Comparison of ENCODE assay signal across 25 cellular contexts in the genomic region with DNA sequence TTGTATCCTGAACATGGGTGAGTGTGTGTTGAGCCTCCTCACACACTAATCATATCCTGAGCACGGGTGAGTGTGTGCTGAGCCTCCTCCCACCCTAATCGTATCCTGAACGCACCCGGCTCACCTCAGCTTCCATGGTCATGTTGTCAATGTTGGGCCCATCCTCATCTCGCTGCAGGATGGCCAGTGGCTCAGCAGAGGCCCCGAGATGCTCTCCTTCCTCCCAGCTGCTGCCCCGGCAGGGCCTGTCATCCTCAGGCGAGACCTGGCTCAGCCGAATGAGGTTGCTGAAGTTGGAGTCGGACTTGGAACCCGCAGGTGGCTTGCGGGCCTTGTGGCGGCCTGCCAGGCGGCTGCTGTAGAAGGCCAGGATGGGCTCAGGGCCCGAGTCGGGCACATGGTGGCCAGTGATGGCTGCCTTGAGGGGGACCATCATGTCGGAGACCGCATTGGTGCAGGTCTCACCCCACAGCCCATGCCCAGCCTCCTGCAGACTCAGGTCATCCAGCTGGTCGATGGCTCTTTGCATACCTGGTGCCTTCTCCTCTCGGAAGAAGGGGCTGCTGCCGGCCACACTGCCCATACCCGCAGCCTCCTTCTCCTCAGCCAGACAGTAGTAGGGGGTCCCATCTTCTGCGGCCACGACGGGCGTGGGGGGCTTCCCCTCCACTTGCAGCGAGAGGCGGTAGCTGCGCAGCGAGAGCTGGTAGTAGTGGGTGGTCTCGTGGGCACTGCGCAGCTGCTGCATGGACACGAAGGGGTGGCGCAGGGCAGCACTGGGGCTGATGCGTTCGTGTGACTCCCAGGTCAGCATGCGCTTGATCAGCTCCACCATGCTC. TPM values are rescaled to one million over a fixed set of nuclear protein-coding genes. Genes with fewer than 3 reads are reported as not detected.
DNase-seq lines count a peak whose midpoint lies in the region; ATAC-seq, FAIRE-seq and TF ChIP-seq lines count a peak whose summit lies in the region.
"Had no signal": no experiment of that assay in that cellular context is flagged by ENCODE, and none has a peak within 500 bp of the region (broad histone marks: within the 10 kb centered on the region; RNA-seq: fewer than 3 reads in every experiment).

No MANE protein-coding gene starts in this region.

- intact Hi-C loops in K562 (cut with micrococcal nuclease), result no loop called here
- intact Hi-C loops in lower lobe of right lung (cut with DNase I), result no loop called here

- H2AFZ ChIP-seq in SK-N-SH (ENCODE audit: low read depth), result no peak overlapping the region
- no peak overlapping the region for H2AFZ ChIP-seq in K562 (ENCODE audit: low read depth, low read length)

- H3K4me3 ChIP-seq in SK-N-SH (ENCODE audit: low read depth in 2 of 2, low read length in 1 of 2) (no peak overlapping the region), K562 (no peak overlapping the region), lower lobe of right lung (no peak overlapping the region), Peyer's patch (no peak overlapping the region)
- H3K4me3 ChIP-seq: GM12878 had no signal

- H3K9me3 ChIP-seq in SK-N-SH (no peaks in the 10 kb centered on the region), K562 (replicated peaks; ENCODE audit: control insufficient read depth, insufficient read depth, low read depth, low read length) (no peaks in the 10 kb centered on the region), lower lobe of right lung (no peaks in the 10 kb centered on the region), Peyer's patch (no peaks in the 10 kb centered on the region)

- no peak for ATAC-seq in SK-N-SH treated with all-trans-retinoic acid at 6 μM for 48 hours
- no peak; the same call in 2 of the 3 replicates for ATAC-seq in K562
- no peak for ATAC-seq in lower lobe of right lung
- ATAC-seq: GM12878 had no signal

- DNase-seq in SK-N-SH (peak; percentile 11), K562 (ENCODE audit: extremely low read depth in 1 of 4, low spot score in 3 of 4) (no peak), lower lobe of right lung (peak; percentile 44), GM10266 (ENCODE audit: extremely low spot score) (no peak), Peyer's patch (no peak), SKM-1 (lab: John Stamatoyannopoulos, UW; ENCODE audit: unreplicated experiment) (no peak)
- DNase-seq: 8988T, Calu3, DMS153, GOT3, Karpas-422, NCI-H1092, NCI-H1417 treated with DMSO at 0.1 percent for 48 hours, NCI-H1694 treated with DMSO at 0.1 percent for 48 hours, NCI-H2081, NCI-H2171, NCI-H226, NCI-H510A, NCI-H69 had no signal

- CTCF ChIA-PET in SK-N-SH (lab: Yijun Ruan, JAX) (interaction anchor here (1.0 kb wide), 1 partner anchor 14 kb away, joined by 4 read pairs; no protein-coding TSS in a partner anchor), K562 (lab: Yijun Ruan, JAX; ENCODE audit: low intra/inter-chr PET ratio) (no interaction called here)

- TF ChIP-seq CTCF in SK-N-SH (IDR thresholded peaks at IDR 0.05) (no peak), K562 (IDR thresholded peaks at IDR 0.05 in 2 of 3, conservative IDR thresholded peaks at IDR 0.05 in 1 of 3; ENCODE audit: insufficient read depth in 2 of 3, low read depth in 1 of 3, low read length in 3 of 3) (no peak), lower lobe of right lung (IDR thresholded peaks at IDR 0.05) (no peak), GM10266 (IDR thresholded peaks at IDR 0.05; ENCODE audit: control insufficient read depth, insufficient read depth, low read depth, missing control alignments) (no peak), Peyer's patch (IDR thresholded peaks at IDR 0.05) (no peak)

- no TSS peak for BruUV-seq in K562 (replicated peaks; lab: Mats Ljungman, UMichigan)

- TF ChIP-seq RAD21 in SK-N-SH (IDR thresholded peaks at IDR 0.05; ENCODE audit: low read length) (no peak), K562 (CRISPR knock-in tag; conservative IDR thresholded peaks at IDR 0.05 in 1 of 2, IDR thresholded peaks at IDR 0.05 in 1 of 2) (no peak)

- in situ Hi-C loops in K562 (cut with MboI), result no loop called here

- no peaks in the 10 kb centered on the region for H3K4me1 ChIP-seq in SK-N-SH (ENCODE audit: control insufficient read depth in 1 of 2, insufficient read depth in 2 of 2, low read depth in 1 of 2, low read length in 1 of 2)
- H3K4me1 ChIP-seq in K562 (replicated peaks in 1 of 2; ENCODE audit: control insufficient read depth in 2 of 2, insufficient read depth in 2 of 2, low read length in 2 of 2), result peaks cover 0 to 36% of the 10 kb centered on the region in 2 experiments; a peak in 2 of 5 replicates
- no peaks in the 10 kb centered on the region for H3K4me1 ChIP-seq in lower lobe of right lung
- no peaks in the 10 kb centered on the region for H3K4me1 ChIP-seq in Peyer's patch

- peaks cover 0 to 19% of the 10 kb centered on the region in 2 experiments for H3K36me3 ChIP-seq in SK-N-SH (replicated peaks in 1 of 2; ENCODE audit: control insufficient read depth in 1 of 2, insufficient read depth in 2 of 2, low read length in 1 of 2)
- peaks cover 15% of the 10 kb centered on the region; the same call in 2 of the 3 replicates for H3K36me3 ChIP-seq in K562 (ENCODE audit: control insufficient read depth, insufficient read depth, low read length)
- H3K36me3 ChIP-seq in lower lobe of right lung, result peaks cover 47% of the 10 kb centered on the region
- peaks cover 0 to 32% (median 0%) of the 10 kb centered on the region in 3 donors for H3K36me3 ChIP-seq in Peyer's patch

- H4K20me1 ChIP-seq in SK-N-SH (ENCODE audit: insufficient read depth) (no peaks in the 10 kb centered on the region), K562 (replicated peaks; ENCODE audit: control insufficient read depth, insufficient read depth, low read length) (0 out of 2 replicates have a peak, but pooled peaks cover 5% of the 10 kb centered on the region)

- no peak overlapping the region for H3K9ac ChIP-seq in SK-N-SH
- H3K9ac ChIP-seq in K562 (ENCODE audit: insufficient read depth in 1 of 2, low read depth in 2 of 2, low read length in 2 of 2), result peak overlapping the region in 1 of 2 experiments; percentile 48; a peak in 2 of 4 replicates

- H3K9me1 ChIP-seq in K562 (ENCODE audit: control insufficient read depth, insufficient read depth, low read length), result no peaks in the 10 kb centered on the region

- FAIRE-seq in K562 (lab: Jason Lieb, UNC), result no peak
- FAIRE-seq: G401.6, GM12878, RCC 7860 had no signal

- H3K27me3 ChIP-seq in SK-N-SH (ENCODE audit: insufficient read depth) (no peaks in the 10 kb centered on the region), K562 (ENCODE audit: control insufficient read depth in 2 of 2, insufficient read depth in 2 of 2, low read length in 2 of 2) (peaks cover 0 to 6% of the 10 kb centered on the region in 2 experiments; a peak in 1 of 5 replicates), lower lobe of right lung (ENCODE audit: low read depth) (no peaks in the 10 kb centered on the region), Peyer's patch (no peaks in the 10 kb centered on the region)

- POLR2A ChIA-PET in SK-N-SH (lab: Yijun Ruan, JAX) (interaction anchor here (0.7 kb wide), 2 partner anchors 9 kb away, joined by 3 to 4 read pairs; no protein-coding TSS in a partner anchor), K562 (lab: Yijun Ruan, JAX) (interaction anchor here (0.7 to 2.6 kb wide), 6 partner anchors 9 to 260 kb away, joined by 4 to 19 read pairs (median 4); no protein-coding TSS in a partner anchor)

- no peaks in the 10 kb centered on the region for H3F3A ChIP-seq in SK-N-SH (replicated peaks; ENCODE audit: insufficient read depth)

- H3K4me2 ChIP-seq in SK-N-SH (no peak overlapping the region), K562 (ENCODE audit: insufficient read depth, low read length) (no peak overlapping the region)

- TF ChIP-seq EP300 in SK-N-SH (IDR thresholded peaks at IDR 0.05; ENCODE audit: borderline replicate concordance in 1 of 2, low read depth in 1 of 2, low read length in 1 of 2), result no peak
- no peak for TF ChIP-seq EP300 in K562 (IDR thresholded peaks at IDR 0.05; ENCODE audit: low read length)

- no peak overlapping the region for H3K27ac ChIP-seq in SK-N-SH (ENCODE audit: low read depth in 2 of 2, low read length in 1 of 2)
- no peak overlapping the region for H3K27ac ChIP-seq in K562 (ENCODE audit: extremely low read depth, low read depth, low read length)
- no peak overlapping the region for H3K27ac ChIP-seq in lower lobe of right lung
- no peak overlapping the region for H3K27ac ChIP-seq in Peyer's patch
- H3K27ac ChIP-seq: HL-60 had no signal

- no peaks in the 10 kb centered on the region for H3K9me2 ChIP-seq in SK-N-SH

- TF ChIP-seq POLR2A in K562 (conservative IDR thresholded peaks at IDR 0.05), result no peak
- TF ChIP-seq POLR2A in Peyer's patch (IDR thresholded peaks at IDR 0.05), result no peak

- 93% methylated on average over 32 of the region's 37 CpGs for WGBS in SK-N-SH (ENCODE audit: low lambda C conversion rate)
- WGBS in K562 (ENCODE audit: insufficient coverage, low coverage, missing lambda C conversion rate), result 72% methylated on average over 34 of the region's 37 CpGs

- H3K79me2 ChIP-seq in SK-N-SH (ENCODE audit: insufficient read depth) (no peaks in the 10 kb centered on the region), K562 (ENCODE audit: control insufficient read depth, insufficient read depth, low read length) (no peaks in the 10 kb centered on the region)

RNA-seq across cellular contexts. Expression of a gene that starts 9.6 kb away (rescaled TPM):
- polyA plus RNA-seq in SK-N-SH (2012; rRNA removed), result 0.13 and 0.23 TPM in 2 replicates
- 0.01 and 0.09 TPM in 2 replicates for polyA plus RNA-seq in SK-N-SH (2012; cell fraction: cytosol; rRNA removed)
- 0.43 and 0.52 TPM in 2 replicates for polyA plus RNA-seq in SK-N-SH (2012; cell fraction: nucleus; rRNA removed)
- total RNA-seq in K562 (2011; cell fraction: chromatin; rRNA removed; ENCODE audit: low replicate concordance), result not detected in 2 replicates
- total RNA-seq in K562 (2011; cell fraction: nucleolus; rRNA removed), result 0.13 TPM in 1 of 2 replicates, not detected in the other
- 0.31 TPM in 1 of 2 replicates, not detected in the other for total RNA-seq in K562 (2011; cell fraction: nucleoplasm; rRNA removed)
- 0.08 TPM in 1 of 2 replicates, not detected in the other for total RNA-seq in K562 (2014; rRNA removed)
- not detected in 2 replicates for total RNA-seq in K562 (2014; rRNA removed; fragmentation: Illumina TruSeq; extraction: Trizol)
- total RNA-seq in K562 (2015; rRNA removed; fragmentation: Illumina TruSeq; extraction: Trizol), result not detected in 2 replicates
- 0.07 and 0.09 TPM in 2 replicates for total RNA-seq in K562 (2021)
- polyA plus RNA-seq in K562 (2011; rRNA removed), result 0.06 TPM in 1 of 2 replicates, not detected in the other
- polyA plus RNA-seq in K562 (2011; cell fraction: cytosol; rRNA removed), result 0.06 TPM in 2 replicates
- 0.10 TPM in 1 of 2 replicates, not detected in the other for polyA plus RNA-seq in K562 (2011; cell fraction: nucleus; rRNA removed)
- 0.08 and 0.10 TPM in 2 replicates for polyA plus RNA-seq in K562 (2012)
- polyA plus RNA-seq in K562 (2014; fragmentation: Illumina TruSeq; extraction: Trizol), result not detected in 2 replicates
- polyA plus RNA-seq in K562 (2014; fragmentation: Nextera tagmentation; extraction: Ambion mirVana), result not detected
- polyA plus RNA-seq in K562 (2014; rRNA removed), result 0.05 TPM in 1 of 2 replicates, not detected in the other
- polyA minus RNA-seq in K562 (2011; rRNA and poly(A)+ RNA removed), result not detected in 2 replicates
- not detected in 2 replicates for polyA minus RNA-seq in K562 (2011; cell fraction: cytosol; rRNA and poly(A)+ RNA removed)
- not detected in 2 replicates for polyA minus RNA-seq in K562 (2011; cell fraction: nucleus; rRNA and poly(A)+ RNA removed)
- 0.21 TPM for total RNA-seq in lower lobe of right lung
- not detected for total RNA-seq in Peyer's patch
- total RNA-seq: OCI-LY7 had no signal

RNA-seq across cellular contexts. Expression of a gene that starts 31.9 kb away (rescaled TPM):
- 449 and 511 TPM in 2 replicates for polyA plus RNA-seq in SK-N-SH (2012; rRNA removed)
- polyA plus RNA-seq in SK-N-SH (2012; cell fraction: cytosol; rRNA removed), result 156 and 261 TPM in 2 replicates
- 418 and 461 TPM in 2 replicates for polyA plus RNA-seq in SK-N-SH (2012; cell fraction: nucleus; rRNA removed)
- total RNA-seq in K562 (2011; cell fraction: chromatin; rRNA removed; ENCODE audit: low replicate concordance), result 107 and 382 TPM in 2 replicates
- total RNA-seq in K562 (2011; cell fraction: nucleolus; rRNA removed), result 428 and 489 TPM in 2 replicates
- total RNA-seq in K562 (2011; cell fraction: nucleoplasm; rRNA removed), result 273 and 275 TPM in 2 replicates
- 112 and 167 TPM in 2 replicates for total RNA-seq in K562 (2014; rRNA removed)
- total RNA-seq in K562 (2014; rRNA removed; fragmentation: Illumina TruSeq; extraction: Trizol), result 25.6 and 32.7 TPM in 2 replicates
- total RNA-seq in K562 (2015; rRNA removed; fragmentation: Illumina TruSeq; extraction: Trizol), result 63.5 and 72.9 TPM in 2 replicates
- 121 and 128 TPM in 2 replicates for total RNA-seq in K562 (2021)
- 72.7 and 167 TPM in 2 replicates for polyA plus RNA-seq in K562 (2011; rRNA removed)
- 103 and 259 TPM in 2 replicates for polyA plus RNA-seq in K562 (2011; cell fraction: cytosol; rRNA removed)
- 92.2 and 141 TPM in 2 replicates for polyA plus RNA-seq in K562 (2011; cell fraction: nucleus; rRNA removed)
- 172 and 394 TPM in 2 replicates for polyA plus RNA-seq in K562 (2012)
- polyA plus RNA-seq in K562 (2014; fragmentation: Illumina TruSeq; extraction: Trizol), result 79.3 and 129 TPM in 2 replicates
- polyA plus RNA-seq in K562 (2014; fragmentation: Nextera tagmentation; extraction: Ambion mirVana), result 1 to 10 TPM; 2.3 to 5.8 TPM
- polyA plus RNA-seq in K562 (2014; rRNA removed), result 81.6 and 91.2 TPM in 2 replicates
- polyA minus RNA-seq in K562 (2011; rRNA and poly(A)+ RNA removed), result 36.8 and 45.4 TPM in 2 replicates
- 168 and 196 TPM in 2 replicates for polyA minus RNA-seq in K562 (2011; cell fraction: cytosol; rRNA and poly(A)+ RNA removed)
- polyA minus RNA-seq in K562 (2011; cell fraction: nucleus; rRNA and poly(A)+ RNA removed), result 38.8 and 46.8 TPM in 2 replicates
- 355 TPM for total RNA-seq in lower lobe of right lung
- total RNA-seq in Peyer's patch, result 100 to 1,000 TPM in 3 of 4 donors, 10 to 100 TPM in 1; 61.9 to 210 (median 162) TPM

RNA-seq across cellular contexts. Expression of a gene that starts 32.2 kb away (rescaled TPM):
- 13.9 and 17.2 TPM in 2 replicates for polyA plus RNA-seq in SK-N-SH (2012; rRNA removed)
- 7.8 and 9.6 TPM in 2 replicates for polyA plus RNA-seq in SK-N-SH (2012; cell fraction: cytosol; rRNA removed)
- polyA plus RNA-seq in SK-N-SH (2012; cell fraction: nucleus; rRNA removed), result 21.0 and 30.8 TPM in 2 replicates
- total RNA-seq in K562 (2011; cell fraction: chromatin; rRNA removed; ENCODE audit: low replicate concordance), result 54.6 and 104 TPM in 2 replicates
- 38.6 and 39.2 TPM in 2 replicates for total RNA-seq in K562 (2011; cell fraction: nucleolus; rRNA removed)
- total RNA-seq in K562 (2011; cell fraction: nucleoplasm; rRNA removed), result 46.7 and 47.2 TPM in 2 replicates
- total RNA-seq in K562 (2014; rRNA removed), result 15.8 and 18.7 TPM in 2 replicates
- 3.3 and 4.0 TPM in 2 replicates for total RNA-seq in K562 (2014; rRNA removed; fragmentation: Illumina TruSeq; extraction: Trizol)
- 9.6 and 11.0 TPM in 2 replicates for total RNA-seq in K562 (2015; rRNA removed; fragmentation: Illumina TruSeq; extraction: Trizol)
- total RNA-seq in K562 (2021), result 26.1 and 27.3 TPM in 2 replicates
- polyA plus RNA-seq in K562 (2011; rRNA removed), result 21.6 and 24.9 TPM in 2 replicates
- 20.1 and 41.9 TPM in 2 replicates for polyA plus RNA-seq in K562 (2011; cell fraction: cytosol; rRNA removed)
- polyA plus RNA-seq in K562 (2011; cell fraction: nucleus; rRNA removed), result 26.9 and 32.6 TPM in 2 replicates
- 14.8 and 15.2 TPM in 2 replicates for polyA plus RNA-seq in K562 (2012)
- 15.2 and 18.3 TPM in 2 replicates for polyA plus RNA-seq in K562 (2014; fragmentation: Illumina TruSeq; extraction: Trizol)
- polyA plus RNA-seq in K562 (2014; fragmentation: Nextera tagmentation; extraction: Ambion mirVana), result under 1 TPM; 0.08 to 0.66 TPM
- polyA plus RNA-seq in K562 (2014; rRNA removed), result 14.7 and 20.5 TPM in 2 replicates
- 25.2 and 45.6 TPM in 2 replicates for polyA minus RNA-seq in K562 (2011; rRNA and poly(A)+ RNA removed)
- polyA minus RNA-seq in K562 (2011; cell fraction: cytosol; rRNA and poly(A)+ RNA removed), result 13.1 and 23.2 TPM in 2 replicates
- polyA minus RNA-seq in K562 (2011; cell fraction: nucleus; rRNA and poly(A)+ RNA removed), result 12.1 and 14.4 TPM in 2 replicates
- total RNA-seq in lower lobe of right lung, result 15.7 TPM
- total RNA-seq in Peyer's patch, result 10 to 100 TPM in 2 of 4 donors, 1 to 10 TPM in 2; 5.8 to 11.3 (median 9.9) TPM

RNA-seq across cellular contexts. Expression of a gene that starts 32.8 kb away (rescaled TPM):
- polyA plus RNA-seq in SK-N-SH (2012; rRNA removed) (2.2 TPM in 2 replicates), K562 (2011; rRNA removed) (1.5 and 1.7 TPM in 2 replicates), K562 (2014; fragmentation: Illumina TruSeq; extraction: Trizol) (1.3 and 2.1 TPM in 2 replicates), K562 (2014; fragmentation: Nextera tagmentation; extraction: Ambion mirVana) (not detected), K562 (2014; rRNA removed) (1.4 and 1.7 TPM in 2 replicates)
- 1.0 and 1.5 TPM in 2 replicates for polyA plus RNA-seq in SK-N-SH (2012; cell fraction: cytosol; rRNA removed)
- 2.9 and 4.3 TPM in 2 replicates for polyA plus RNA-seq in SK-N-SH (2012; cell fraction: nucleus; rRNA removed)
- total RNA-seq in K562 (2011; cell fraction: chromatin; rRNA removed; ENCODE audit: low replicate concordance), result 1.8 and 4.5 TPM in 2 replicates
- 2.7 and 2.8 TPM in 2 replicates for total RNA-seq in K562 (2011; cell fraction: nucleolus; rRNA removed)
- total RNA-seq in K562 (2011; cell fraction: nucleoplasm; rRNA removed), result 2.1 and 2.2 TPM in 2 replicates
- total RNA-seq in K562 (2014; rRNA removed) (2.8 and 3.8 TPM in 2 replicates), K562 (2014; rRNA removed; fragmentation: Illumina TruSeq; extraction: Trizol) (0.61 and 0.65 TPM in 2 replicates), K562 (2015; rRNA removed; fragmentation: Illumina TruSeq; extraction: Trizol) (1.8 and 2.0 TPM in 2 replicates), K562 (2021) (2.9 and 3.5 TPM in 2 replicates), lower lobe of right lung (51.5 TPM), Peyer's patch (1 to 10 TPM; 1.4 to 7.4 (median 3.0) TPM)
- 1.4 and 1.7 TPM in 2 replicates for polyA plus RNA-seq in K562 (2011; cell fraction: cytosol; rRNA removed)
- 1.0 and 1.8 TPM in 2 replicates for polyA plus RNA-seq in K562 (2011; cell fraction: nucleus; rRNA removed)
- 2.5 and 4.5 TPM in 2 replicates for polyA plus RNA-seq in K562 (2012)
- polyA minus RNA-seq in K562 (2011; rRNA and poly(A)+ RNA removed), result 1.4 and 1.5 TPM in 2 replicates
- polyA minus RNA-seq in K562 (2011; cell fraction: cytosol; rRNA and poly(A)+ RNA removed), result 2.1 and 2.8 TPM in 2 replicates
- 0.54 and 1.00 TPM in 2 replicates for polyA minus RNA-seq in K562 (2011; cell fraction: nucleus; rRNA and poly(A)+ RNA removed)

RNA-seq across cellular contexts. Expression of a gene that starts 45.4 kb away (rescaled TPM):
- polyA plus RNA-seq in SK-N-SH (2012; rRNA removed) (7.1 and 10.4 TPM in 2 replicates), K562 (2011; rRNA removed) (6.1 and 6.8 TPM in 2 replicates), K562 (2014; fragmentation: Illumina TruSeq; extraction: Trizol) (2.3 and 5.0 TPM in 2 replicates), K562 (2014; fragmentation: Nextera tagmentation; extraction: Ambion mirVana) (under 1 TPM; 0.15 to 0.85 TPM), K562 (2014; rRNA removed) (6.7 TPM in 2 replicates)
- polyA plus RNA-seq in SK-N-SH (2012; cell fraction: cytosol; rRNA removed), result 6.5 and 7.6 TPM in 2 replicates
- polyA plus RNA-seq in SK-N-SH (2012; cell fraction: nucleus; rRNA removed), result 8.4 and 10.2 TPM in 2 replicates
- 3.1 and 8.3 TPM in 2 replicates for total RNA-seq in K562 (2011; cell fraction: chromatin; rRNA removed; ENCODE audit: low replicate concordance)
- total RNA-seq in K562 (2011; cell fraction: nucleolus; rRNA removed), result 10.3 and 11.0 TPM in 2 replicates
- total RNA-seq in K562 (2011; cell fraction: nucleoplasm; rRNA removed), result 7.5 and 8.9 TPM in 2 replicates
- total RNA-seq in K562 (2014; rRNA removed) (8.1 and 10.9 TPM in 2 replicates), K562 (2014; rRNA removed; fragmentation: Illumina TruSeq; extraction: Trizol) (2.1 and 2.8 TPM in 2 replicates), K562 (2015; rRNA removed; fragmentation: Illumina TruSeq; extraction: Trizol) (4.9 and 5.5 TPM in 2 replicates), K562 (2021) (8.7 and 8.9 TPM in 2 replicates), lower lobe of right lung (17.6 TPM), Peyer's patch (10 to 100 TPM in 2 of 4 donors, 1 to 10 TPM in 2; 4.1 to 18.2 (median 11.6) TPM)
- polyA plus RNA-seq in K562 (2011; cell fraction: cytosol; rRNA removed), result 7.4 and 18.7 TPM in 2 replicates
- 5.6 and 9.1 TPM in 2 replicates for polyA plus RNA-seq in K562 (2011; cell fraction: nucleus; rRNA removed)
- 6.7 and 8.9 TPM in 2 replicates for polyA plus RNA-seq in K562 (2012)
- 1.9 and 2.1 TPM in 2 replicates for polyA minus RNA-seq in K562 (2011; rRNA and poly(A)+ RNA removed)
- polyA minus RNA-seq in K562 (2011; cell fraction: cytosol; rRNA and poly(A)+ RNA removed), result 3.5 and 4.5 TPM in 2 replicates
- polyA minus RNA-seq in K562 (2011; cell fraction: nucleus; rRNA and poly(A)+ RNA removed), result 1.8 and 3.6 TPM in 2 replicates

Comparison
In these comparisons a context has a peak if more than half of its experiments do, and no peak if none do; other contexts are left out.
1. DNase-seq: peak in SK-N-SH (single experiment) and lower lobe of right lung (single experiment); none in K562 (0 of 4), GM10266 (single experiment), Peyer's patch (0 of 3) and SKM-1 (single experiment).